ENCODE assay signal across 8 cellular contexts in genomic region chr6:158793432-158793831, GRCh38. TPM values are rescaled to one million over a fixed set of nuclear protein-coding genes. Genes with fewer than 3 reads are reported as not detected.
A peak's percentile ranks its signal among the peaks of the same experiment; 100 is the strongest.
DNase-seq lines count a peak whose midpoint lies in the region; ATAC-seq and TF ChIP-seq lines count a peak whose summit lies in the region.

No MANE protein-coding gene starts in this region.

- no peak overlapping the region for H3K4me3 ChIP-seq in lower lobe of right lung
- no peak overlapping the region for H3K4me3 ChIP-seq in MG63

- ATAC-seq in GM21447 (IDR thresholded peaks at IDR 0.05; ENCODE audit: unreplicated experiment) (peak; percentile 54), lower lobe of right lung (peak; percentile 22 to 50)

- H3K27me3 ChIP-seq in lower lobe of right lung (ENCODE audit: low read depth) (no peaks in the 10 kb centered on the region), MG63 (no peaks in the 10 kb centered on the region)

- DNase-seq in DMS53 (lab: John Stamatoyannopoulos, UW) (peak; percentile 38), DMS53 treated with DMSO at 0.1 percent for 48 hours (lab: John Stamatoyannopoulos, UW; ENCODE audit: unreplicated experiment) (no peak), LoVo (ENCODE audit: low spot score) (peak; percentile 33), astrocyte of the hippocampus (ENCODE audit: low read depth, low spot score) (peak; percentile 46), lower lobe of right lung (no peak), MG63 (no peak)
- DNase-seq in stimulated activated CD4-positive, alpha-beta T cell treated with anti-CD3 and anti-CD28 coated beads, Interleukin-12 subunit alpha, Interleukin-12 subunit beta, amount 100 ng/mL, for 4 hours = no peak

- intact Hi-C loops in lower lobe of right lung (cut with DNase I) = no loop called here

- H3K27ac ChIP-seq in lower lobe of right lung = no peak overlapping the region

- H3K4me1 ChIP-seq in lower lobe of right lung = peaks cover 87% of the 10 kb centered on the region

- H3K36me3 ChIP-seq in lower lobe of right lung (peaks cover 10% of the 10 kb centered on the region), MG63 (peaks cover 25% of the 10 kb centered on the region)

- H3K9me3 ChIP-seq in lower lobe of right lung = no peaks in the 10 kb centered on the region
- no peaks in the 10 kb centered on the region for H3K9me3 ChIP-seq in MG63

- TF ChIP-seq CTCF in lower lobe of right lung (IDR thresholded peaks at IDR 0.05) = peak; percentile 31

RNA-seq across cellular contexts. Expression of gene EZR, which starts 25.7 kb away (rescaled TPM):
- 254 TPM for total RNA-seq in lower lobe of right lung
- total RNA-seq in MG63 (2014; rRNA removed; shearing (Covaris generic); ENCODE audit: low replicate concordance) = 226 and 236 TPM in 2 replicates

Comparison
In these comparisons a context has a peak if more than half of its experiments do, and no peak if none do; other contexts are left out.
1. DNase-seq: peak in DMS53 (single experiment), LoVo (single experiment) and astrocyte of the hippocampus (single experiment); none in DMS53 treated with DMSO at 0.1 percent for 48 hours (single experiment), lower lobe of right lung (single experiment), MG63 (single experiment) and stimulated activated CD4-positive, alpha-beta T cell treated with anti-CD3 and anti-CD28 coated beads, Interleukin-12 subunit alpha, Interleukin-12 subunit beta, amount 100 ng/mL, for 4 hours (single experiment).